ENCODE assay signal across 39 cellular contexts in the genomic region with DNA sequence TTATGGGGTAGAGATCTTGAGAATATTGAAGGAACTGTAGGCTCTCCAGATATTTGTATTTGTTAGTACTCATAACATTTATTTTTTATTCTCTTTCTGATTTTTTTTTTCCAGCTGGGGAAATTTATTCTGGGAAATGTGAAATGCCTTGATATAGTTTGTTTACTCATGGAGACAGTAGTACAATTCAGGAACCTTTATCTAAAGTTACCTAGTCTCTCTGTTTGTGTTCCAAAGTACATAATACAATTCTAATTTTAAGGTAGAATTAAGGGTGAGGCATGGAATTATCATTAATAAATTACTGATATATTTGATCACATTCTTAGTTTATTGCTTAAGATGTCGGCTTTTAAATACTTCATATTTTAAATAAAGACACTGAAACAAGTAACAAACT.
"Had no signal": no experiment of that assay in that cellular context is flagged by ENCODE, and none has a peak within 500 bp of the region (broad histone marks: within the 10 kb centered on the region; RNA-seq: fewer than 3 reads in every experiment).

No MANE protein-coding gene starts in this region.

- H3K4me1 ChIP-seq: adrenal gland, ascending aorta, breast epithelium had no signal

- H3K27ac ChIP-seq: adrenal gland, ascending aorta, brain microvascular endothelial cell, breast epithelium, cardiac muscle cell had no signal

- H3K36me3 ChIP-seq: adrenal gland, ascending aorta, brain microvascular endothelial cell, breast epithelium, cardiac muscle cell had no signal

- H3K27me3 ChIP-seq: adrenal gland, ascending aorta, body of pancreas, brain microvascular endothelial cell, breast epithelium, cardiac muscle cell had no signal

- H3K27me3 Mint-ChIP-seq: activated naive CD4-positive, alpha-beta T cell treated with anti-CD3 and anti-CD28 coated beads, Interleukin-2, amount 10 ng/mL, durations not matched to agents 7 days and 5 days; activated naive CD4-positive, alpha-beta T cell treated with anti-CD3 and anti-CD28 coated beads, Interleukin-2, amount 50 U/mL, for 24 hours; activated naive CD8-positive, alpha-beta T cell; activated naive CD8-positive, alpha-beta T cell treated with anti-CD3 and anti-CD28 coated beads for 36 hours; activated naive CD8-positive, alpha-beta T cell treated with anti-CD3 and anti-CD28 coated beads, Interleukin-2, amount 10 ng/mL, durations not matched to agents 7 days and 5 days; activated naive CD8-positive, alpha-beta T cell treated with anti-CD3 and anti-CD28 coated beads, Interleukin-2, amount 50 U/mL, for 24 hours; activated T-helper 17 cell treated with anti-CD3 and anti-CD28 coated beads, Interleukin-2, amount 50 U/mL, for 72 hours; brain; central memory CD8-positive, alpha-beta T cell had no signal

- FAIRE-seq: astrocyte, bronchial epithelial cell had no signal

- H3K27ac Mint-ChIP-seq: activated naive CD4-positive, alpha-beta T cell treated with anti-CD3 and anti-CD28 coated beads for 36 hours; activated naive CD4-positive, alpha-beta T cell treated with anti-CD3 and anti-CD28 coated beads, Interleukin-2, amount 10 ng/mL, durations not matched to agents 7 days and 5 days; activated naive CD4-positive, alpha-beta T cell treated with anti-CD3 and anti-CD28 coated beads, Interleukin-2, amount 50 U/mL, for 24 hours; activated naive CD4-positive, alpha-beta T cell treated with anti-CD3 and anti-CD28 coated beads, Interleukin-2, amount 50 U/mL, for 72 hours; activated naive CD8-positive, alpha-beta T cell; activated naive CD8-positive, alpha-beta T cell treated with anti-CD3 and anti-CD28 coated beads for 36 hours; activated naive CD8-positive, alpha-beta T cell treated with anti-CD3 and anti-CD28 coated beads, Interleukin-2, amount 10 ng/mL, durations not matched to agents 7 days and 5 days; activated naive CD8-positive, alpha-beta T cell treated with anti-CD3 and anti-CD28 coated beads, Interleukin-2, amount 50 U/mL, for 24 hours; activated T-cell treated with anti-CD3 and anti-CD28 coated beads, Interleukin-2, amount 50 U/mL, for 24 hours; activated T-cell treated with anti-CD3 and anti-CD28 coated beads, Interleukin-2, amount 50 U/mL, for 72 hours; activated T-helper 1 cell treated with anti-CD3 and anti-CD28 coated beads, Interleukin-12 subunit alpha, Interleukin-12 subunit beta, Interleukin-2, Interleukin-4 antibody, amounts not matched to agents 30 ng/mL and 10 ng/mL and 1 ng/mL, durations not matched to agents 14 hours and 24 hours and 36 hours; activated T-helper 17 cell treated with anti-CD3 and anti-CD28 coated beads, Interleukin-2, amount 50 U/mL, for 72 hours; activated T-helper 2 cell treated with anti-CD3 and anti-CD28 coated beads, Interferon-gamma antibody, Interleukin-2, Interleukin-4, amounts not matched to agents 10 μg/mL and 5 μg/mL and 100 μg/mL, durations not matched to agents 14 hours and 24 hours and 36 hours; brain had no signal

- ATAC-seq: activated naive CD4-positive, alpha-beta T cell treated with anti-CD3 and anti-CD28 coated beads, Interleukin-2, amount 50 U/mL, for 72 hours; activated naive CD8-positive, alpha-beta T cell treated with anti-CD3 and anti-CD28 coated beads, Interleukin-2, amount 50 U/mL, for 24 hours; activated T-cell treated with anti-CD3 and anti-CD28 coated beads, Interleukin-2, amount 50 U/mL, for 4 hours; activated T-cell treated with anti-CD3 and anti-CD28 coated beads, Interleukin-2, amount 50 U/mL, for 72 hours; activated T-helper 17 cell treated with anti-CD3 and anti-CD28 coated beads, Interleukin-2, amount 50 U/mL, for 72 hours; body of pancreas had no signal

- H3K4me3 ChIP-seq: adrenal gland, ascending aorta, body of pancreas, breast epithelium, cardiac muscle cell had no signal

- DNase-seq: activated effector memory CD4-positive, alpha-beta T cell treated with anti-CD3 and anti-CD28 coated beads, Interleukin-2, amount 50 U/mL, for 16 hours; activated effector memory CD4-positive, alpha-beta T cell treated with Interleukin-2 at 50 U/mL for 16 hours; activated gamma-delta T cell; activated gamma-delta T cell treated with Interleukin-2 at 50 U/mL for 16 hours; activated naive CD4-positive, alpha-beta T cell; activated naive CD4-positive, alpha-beta T cell treated with anti-CD3 and anti-CD28 coated beads for 36 hours; activated naive CD4-positive, alpha-beta T cell treated with anti-CD3 and anti-CD28 coated beads, Interleukin-2, amount 10 ng/mL, durations not matched to agents 7 days and 5 days; activated naive CD4-positive, alpha-beta T cell treated with anti-CD3 and anti-CD28 coated beads, Interleukin-2, amount 50 U/mL, for 16 hours; activated naive CD4-positive, alpha-beta T cell treated with Interleukin-2 at 50 U/mL for 16 hours; activated naive CD8-positive, alpha-beta T cell treated with anti-CD3 and anti-CD28 coated beads for 36 hours; activated naive CD8-positive, alpha-beta T cell treated with anti-CD3 and anti-CD28 coated beads, Interleukin-2, amount 10 ng/mL, durations not matched to agents 7 days and 5 days; activated naive CD8-positive, alpha-beta T cell treated with anti-CD3 and anti-CD28 coated beads, Interleukin-2, amount 50 U/mL, for 24 hours; activated T-cell treated with anti-CD3 and anti-CD28 coated beads, Interleukin-2, amount 50 U/mL, for 1 hour; activated T-cell treated with anti-CD3 and anti-CD28 coated beads, Interleukin-2, amount 50 U/mL, for 24 hours; activated T-cell treated with anti-CD3 and anti-CD28 coated beads, Interleukin-2, amount 50 U/mL, for 4 hours; activated T-cell treated with anti-CD3 and anti-CD28 coated beads, Interleukin-2, amount 50 U/mL, for 48 hours; activated T-cell treated with anti-CD3 and anti-CD28 coated beads, Interleukin-2, amount 50 U/mL, for 72 hours; adrenal gland; amniotic stem cell; anterior cingulate cortex; aorta; body of pancreas; brain microvascular endothelial cell; caudate nucleus; central memory CD4-positive, alpha-beta T cell; cerebellar nuclear complex had no signal

- H3K4me3 Mint-ChIP-seq: activated naive CD4-positive, alpha-beta T cell treated with anti-CD3 and anti-CD28 coated beads for 36 hours; activated naive CD4-positive, alpha-beta T cell treated with anti-CD3 and anti-CD28 coated beads, Interleukin-2, amount 10 ng/mL, durations not matched to agents 7 days and 5 days; activated naive CD4-positive, alpha-beta T cell treated with anti-CD3 and anti-CD28 coated beads, Interleukin-2, amount 50 U/mL, for 24 hours; activated naive CD8-positive, alpha-beta T cell; activated naive CD8-positive, alpha-beta T cell treated with anti-CD3 and anti-CD28 coated beads for 36 hours; activated naive CD8-positive, alpha-beta T cell treated with anti-CD3 and anti-CD28 coated beads, Interleukin-2, amount 10 ng/mL, durations not matched to agents 7 days and 5 days; activated naive CD8-positive, alpha-beta T cell treated with anti-CD3 and anti-CD28 coated beads, Interleukin-2, amount 50 U/mL, for 24 hours; activated T-cell treated with anti-CD3 and anti-CD28 coated beads, Interleukin-2, amount 50 U/mL, for 24 hours; activated T-cell treated with anti-CD3 and anti-CD28 coated beads, Interleukin-2, amount 50 U/mL, for 4 hours; activated T-cell treated with anti-CD3 and anti-CD28 coated beads, Interleukin-2, amount 50 U/mL, for 72 hours; activated T-helper 1 cell treated with anti-CD3 and anti-CD28 coated beads, Interleukin-12 subunit alpha, Interleukin-12 subunit beta, Interleukin-2, Interleukin-4 antibody, amounts not matched to agents 30 ng/mL and 10 ng/mL and 1 ng/mL, durations not matched to agents 14 hours and 24 hours and 36 hours; activated T-helper 17 cell treated with anti-CD3 and anti-CD28 coated beads, Interleukin-2, amount 50 U/mL, for 72 hours; brain; central memory CD8-positive, alpha-beta T cell had no signal

- H3K9me3 ChIP-seq: adrenal gland, ascending aorta, body of pancreas, breast epithelium had no signal

- H3K9me3 Mint-ChIP-seq: activated naive CD4-positive, alpha-beta T cell treated with anti-CD3 and anti-CD28 coated beads for 36 hours; activated naive CD4-positive, alpha-beta T cell treated with anti-CD3 and anti-CD28 coated beads, Interleukin-2, amount 10 ng/mL, durations not matched to agents 7 days and 5 days; activated naive CD4-positive, alpha-beta T cell treated with anti-CD3 and anti-CD28 coated beads, Interleukin-2, amount 50 U/mL, for 24 hours; activated naive CD4-positive, alpha-beta T cell treated with anti-CD3 and anti-CD28 coated beads, Interleukin-2, amount 50 U/mL, for 72 hours; activated naive CD8-positive, alpha-beta T cell treated with anti-CD3 and anti-CD28 coated beads for 36 hours; activated naive CD8-positive, alpha-beta T cell treated with anti-CD3 and anti-CD28 coated beads, Interleukin-2, amount 10 ng/mL, durations not matched to agents 7 days and 5 days; activated naive CD8-positive, alpha-beta T cell treated with anti-CD3 and anti-CD28 coated beads, Interleukin-2, amount 50 U/mL, for 24 hours; activated T-cell treated with anti-CD3 and anti-CD28 coated beads, Interleukin-2, amount 50 U/mL, for 24 hours; activated T-cell treated with anti-CD3 and anti-CD28 coated beads, Interleukin-2, amount 50 U/mL, for 4 hours; activated T-cell treated with anti-CD3 and anti-CD28 coated beads, Interleukin-2, amount 50 U/mL, for 72 hours; activated T-helper 1 cell treated with anti-CD3 and anti-CD28 coated beads, Interleukin-12 subunit alpha, Interleukin-12 subunit beta, Interleukin-2, Interleukin-4 antibody, amounts not matched to agents 30 ng/mL and 10 ng/mL and 1 ng/mL, durations not matched to agents 14 hours and 24 hours and 36 hours; activated T-helper 17 cell treated with anti-CD3 and anti-CD28 coated beads, Interleukin-2, amount 50 U/mL, for 72 hours; activated T-helper 2 cell treated with anti-CD3 and anti-CD28 coated beads, Interferon-gamma antibody, Interleukin-2, Interleukin-4, amounts not matched to agents 10 μg/mL and 5 μg/mL and 100 μg/mL, durations not matched to agents 14 hours and 24 hours and 36 hours; central memory CD8-positive, alpha-beta T cell had no signal

- H3K36me3 Mint-ChIP-seq: activated naive CD4-positive, alpha-beta T cell treated with anti-CD3 and anti-CD28 coated beads, Interleukin-2, amount 10 ng/mL, durations not matched to agents 7 days and 5 days; activated naive CD4-positive, alpha-beta T cell treated with anti-CD3 and anti-CD28 coated beads, Interleukin-2, amount 50 U/mL, for 24 hours; activated naive CD4-positive, alpha-beta T cell treated with anti-CD3 and anti-CD28 coated beads, Interleukin-2, amount 50 U/mL, for 72 hours; activated naive CD8-positive, alpha-beta T cell; activated naive CD8-positive, alpha-beta T cell treated with anti-CD3 and anti-CD28 coated beads for 36 hours; activated naive CD8-positive, alpha-beta T cell treated with anti-CD3 and anti-CD28 coated beads, Interleukin-2, amount 10 ng/mL, durations not matched to agents 7 days and 5 days; brain had no signal

- H3K4me1 Mint-ChIP-seq: activated naive CD4-positive, alpha-beta T cell treated with anti-CD3 and anti-CD28 coated beads, Interleukin-2, amount 10 ng/mL, durations not matched to agents 7 days and 5 days; activated naive CD4-positive, alpha-beta T cell treated with anti-CD3 and anti-CD28 coated beads, Interleukin-2, amount 50 U/mL, for 24 hours; activated naive CD8-positive, alpha-beta T cell treated with anti-CD3 and anti-CD28 coated beads for 36 hours; activated naive CD8-positive, alpha-beta T cell treated with anti-CD3 and anti-CD28 coated beads, Interleukin-2, amount 10 ng/mL, durations not matched to agents 7 days and 5 days; activated naive CD8-positive, alpha-beta T cell treated with anti-CD3 and anti-CD28 coated beads, Interleukin-2, amount 50 U/mL, for 24 hours had no signal
